Comparison of ENCODE assay signal across 8 cellular contexts in genomic region chr11:47177229-47177845, GRCh38. TPM values are rescaled to one million over a fixed set of nuclear protein-coding genes. Genes with fewer than 3 reads are reported as not detected.
DNase-seq lines count a peak whose midpoint lies in the region; ATAC-seq, FAIRE-seq and TF ChIP-seq lines count a peak whose summit lies in the region.

No MANE protein-coding gene starts in this region.

- no peak for FAIRE-seq in frontal cortex (lab: Jason Lieb, UNC)

- no peaks in the 10 kb centered on the region for H3K27me3 ChIP-seq in Panc1 (ENCODE audit: control insufficient read depth, insufficient read depth, low read length)
- H3K27me3 ChIP-seq in tibial artery = no peaks in the 10 kb centered on the region

- peak overlapping the region; percentile 93 for H3K27ac ChIP-seq in Panc1 (ENCODE audit: low read length)
- H3K27ac ChIP-seq in tibial artery = peak overlapping the region; percentile 92 to 95

- intact Hi-C loops in Panc1 (cut with micrococcal nuclease; ENCODE audit: unreplicated experiment) (loop anchor here (10.0 kb wide), 2 partner anchors 77 to 177 kb away; partner anchors contain the start of genes MYBPC3 and NR1H3), tibial artery (cut with DNase I; ENCODE audit: low total_unique reads) (loop anchor here (5.0 to 10.0 kb wide), 3 partner anchors 35 to 237 kb away; partner anchors contain the start of genes DDB2 and MYBPC3)

- DNase-seq in DMS53 treated with DMSO at 0.1 percent for 48 hours (lab: John Stamatoyannopoulos, UW; ENCODE audit: unreplicated experiment) = peak; percentile 36
- peak; percentile 71 for DNase-seq in HuH-7 (ENCODE audit: low spot score)
- DNase-seq in Panc1 (ENCODE audit: low read depth, low spot score) = no peak
- peak; percentile 78 for DNase-seq in activated naive CD4-positive, alpha-beta T cell treated with Interleukin-2 at 50 U/mL for 16 hours
- peak; percentile 81 to 84 for DNase-seq in frontal cortex (ENCODE audit: low spot score in 2 of 2)
- peak in 50 of 56 donors; percentile 43 to 94 (median 80) for DNase-seq in nucleus accumbens (lab: John Stamatoyannopoulos, UW)
- peak; percentile 77 to 84 for DNase-seq in tibial artery

- TF ChIP-seq CTCF in Panc1 (IDR thresholded peaks at IDR 0.05) = peak; percentile 67
- peak; percentile 65 to 78 for TF ChIP-seq CTCF in tibial artery (IDR thresholded peaks at IDR 0.05)

- peak overlapping the region; percentile 70 to 100 for H3K4me3 ChIP-seq in Panc1 (ENCODE audit: low read depth in 2 of 2, low read length in 2 of 2)
- H3K4me3 ChIP-seq in tibial artery = peak overlapping the region; percentile 90 to 99

- no TSS peak for BruUV-seq in Panc1 (replicated peaks; lab: Mats Ljungman, UMichigan)

- CTCF ChIA-PET in Panc1 (lab: Charles Lee) = interaction anchor here (0.6 to 1.6 kb wide), 5 partner anchors 9 to 82 kb away, joined by 3 to 5 read pairs (median 4); partner anchors contain the start of gene PACSIN3

- in situ Hi-C loops in Panc1 (cut with HindIII; ENCODE audit: low pct_unique_long_range_greater_than_20kb, low sequenced_read_pairs) = no loop called here

- POLR2A ChIA-PET in Panc1 (lab: Charles Lee) = interaction anchor here (0.6 kb wide), 1 partner anchor 623 kb away, joined by 3 read pairs; no protein-coding TSS in a partner anchor

- peak; percentile 45 for ATAC-seq in GM21515 (IDR thresholded peaks at IDR 0.05; ENCODE audit: unreplicated experiment)
- ATAC-seq in Panc1 = peak; percentile 62

- H3K9me3 ChIP-seq in Panc1 (ENCODE audit: control insufficient read depth, insufficient read depth, low read depth, low read length) (no peaks in the 10 kb centered on the region), tibial artery (no peaks in the 10 kb centered on the region)

- H3K4me1 ChIP-seq in Panc1 (ENCODE audit: control insufficient read depth, insufficient read depth, low read length) (peaks cover 14% of the 10 kb centered on the region), tibial artery (peaks cover 0 to 49% (median 32%) of the 10 kb centered on the region in 4 donors)

- H3K36me3 ChIP-seq in Panc1 (ENCODE audit: control insufficient read depth, insufficient read depth, low read length) (peaks cover 2% of the 10 kb centered on the region), tibial artery (peaks cover 12 to 62% (median 29%) of the 10 kb centered on the region in 3 donors)

RNA-seq across cellular contexts. Expression of gene ARFGAP2, which starts 0.7 kb away (rescaled TPM):
- total RNA-seq in Panc1 (2021; ENCODE audit: unreplicated experiment) (61.4 TPM), frontal cortex (110 TPM)
- 37.5 TPM for polyA plus RNA-seq in Panc1 (2012; ENCODE audit: insufficient read length)

RNA-seq across cellular contexts. Expression of gene PACSIN3, which starts 8.9 kb away (rescaled TPM):
- total RNA-seq in Panc1 (2021; ENCODE audit: unreplicated experiment) = 45.3 TPM
- polyA plus RNA-seq in Panc1 (2012; ENCODE audit: insufficient read length) = 60.0 TPM
- total RNA-seq in frontal cortex = 2.0 TPM

RNA-seq across cellular contexts. Expression of gene DDB2, which starts 37.4 kb away (rescaled TPM):
- total RNA-seq in Panc1 (2021; ENCODE audit: unreplicated experiment) = 33.6 TPM
- 20.3 TPM for polyA plus RNA-seq in Panc1 (2012; ENCODE audit: insufficient read length)
- total RNA-seq in frontal cortex = 8.2 TPM

Comparison
In these comparisons a context has a peak if more than half of its experiments do, and no peak if none do; other contexts are left out.
1. RNA of gene PACSIN3, which starts 8.9 kb away (total RNA-seq): 45.3 TPM in Panc1 (single experiment); 2.0 TPM in frontal cortex (single experiment); every median in the first group is over 10 times any median in the second.